In the genomic region with DNA sequence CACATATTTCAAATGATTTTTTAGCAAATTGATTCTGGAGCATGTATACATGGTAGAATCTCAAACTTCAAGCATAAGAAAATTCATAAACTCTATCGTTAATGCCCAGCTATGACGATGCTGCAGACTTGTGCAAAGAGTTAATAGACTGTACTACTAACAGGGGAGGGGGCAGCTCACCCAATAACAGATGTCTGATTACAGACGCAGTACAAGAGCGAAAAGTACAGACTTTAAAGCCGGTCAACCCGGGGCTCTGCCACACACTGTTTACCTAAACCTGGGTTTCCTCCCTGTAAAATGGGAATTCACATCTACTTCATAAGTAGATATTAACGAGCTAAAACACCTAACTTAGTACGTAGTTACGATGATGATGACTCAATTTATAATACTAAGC, we compare ENCODE assay signal across 8 cellular contexts. TPM values are rescaled to one million over a fixed set of nuclear protein-coding genes. Genes with fewer than 3 reads are reported as not detected.
DNase-seq lines count a peak whose midpoint lies in the region; ATAC-seq and TF ChIP-seq lines count a peak whose summit lies in the region.

No MANE protein-coding gene starts in this region.

- peaks cover 38% of the 10 kb centered on the region for H3K4me1 ChIP-seq in OCI-LY1 (ENCODE audit: insufficient read depth, low read length, severe bottlenecking)
- peaks cover 20% of the 10 kb centered on the region for H3K4me1 ChIP-seq in endocrine pancreas (ENCODE audit: control insufficient read depth, insufficient read depth, low read length)
- peaks cover 33% of the 10 kb centered on the region in 2 experiments for H3K4me1 ChIP-seq in neutrophil (ENCODE audit: control insufficient read depth in 1 of 2, insufficient read depth in 1 of 2, low read depth in 1 of 2, low read length in 1 of 2)

- CTCF ChIA-PET in Calu3 (lab: Charles Lee) = interaction anchor here (0.9 kb wide), 1 partner anchor 12 kb away, joined by 3 read pairs; no protein-coding TSS in a partner anchor

- peaks cover 28% of the 10 kb centered on the region for H3K36me3 Mint-ChIP-seq in Calu3 (ENCODE audit: insufficient read depth, unreplicated experiment)

- peaks cover 58% of the 10 kb centered on the region for H3K79me2 ChIP-seq in OCI-LY1 (ENCODE audit: insufficient read depth, low read length)

- H3K27me3 ChIP-seq in OCI-LY1 (ENCODE audit: insufficient read depth, low read length) (no peaks in the 10 kb centered on the region), endocrine pancreas (ENCODE audit: control insufficient read depth, insufficient read depth, low read length) (no peaks in the 10 kb centered on the region), neutrophil (no peaks in the 10 kb centered on the region)

- no peaks in the 10 kb centered on the region for H3F3A ChIP-seq in OCI-LY1 (ENCODE audit: insufficient read depth, low read length)

- ATAC-seq in HG02870 (IDR thresholded peaks at IDR 0.05; ENCODE audit: unreplicated experiment) = no peak

- DNase-seq in Calu3 = no peak
- DNase-seq in iPS-NIHi11 (ENCODE audit: low spot score) = no peak
- no peak for DNase-seq in GM03348 (ENCODE audit: low spot score)
- DNase-seq in NCI-H2227 (lab: John Stamatoyannopoulos, UW; ENCODE audit: unreplicated experiment) = no peak

- no peaks in the 10 kb centered on the region for H3K9me3 ChIP-seq in OCI-LY1 (ENCODE audit: low read length)
- no peaks in the 10 kb centered on the region for H3K9me3 ChIP-seq in endocrine pancreas (ENCODE audit: control insufficient read depth, low read length)
- H3K9me3 ChIP-seq in neutrophil = no peaks in the 10 kb centered on the region

- H3K27ac ChIP-seq in OCI-LY1 (ENCODE audit: low read depth, low read length, poor library complexity, severe bottlenecking) = peak overlapping the region; percentile 74
- peak overlapping the region; percentile 89 for H3K27ac ChIP-seq in neutrophil

- H3K4me3 ChIP-seq in OCI-LY1 (ENCODE audit: low read depth, low read length, poor library complexity, severe bottlenecking) (peak overlapping the region; percentile 94), endocrine pancreas (ENCODE audit: control insufficient read depth, insufficient read depth, low read length) (peak overlapping the region; percentile 95), neutrophil (ENCODE audit: low read depth in 1 of 2, low read length in 1 of 2) (peak overlapping the region; percentile 87 to 91)

- H3K9ac ChIP-seq in OCI-LY1 (ENCODE audit: low read length) = peak overlapping the region; percentile 93
- H3K9ac ChIP-seq in endocrine pancreas (ENCODE audit: control insufficient read depth, insufficient read depth, low read length) = peak overlapping the region; percentile 89

- no peaks in the 10 kb centered on the region for H3K9me3 Mint-ChIP-seq in Calu3 (ENCODE audit: low read depth, unreplicated experiment)

- no peaks in the 10 kb centered on the region for H3K4me1 Mint-ChIP-seq in Calu3 (ENCODE audit: low read depth, unreplicated experiment)

- no peaks in the 10 kb centered on the region for H3K27me3 Mint-ChIP-seq in Calu3 (ENCODE audit: unreplicated experiment)

- H3K4me3 Mint-ChIP-seq in Calu3 (ENCODE audit: low read depth, unreplicated experiment) = peak overlapping the region; percentile 99

- H3K9me2 ChIP-seq in OCI-LY1 (ENCODE audit: low read depth, low read length) = no peaks in the 10 kb centered on the region

- TF ChIP-seq CTCF in Calu3 (IDR thresholded peaks at IDR 0.05; ENCODE audit: unreplicated experiment) (no peak), OCI-LY1 (IDR thresholded peaks at IDR 0.05; ENCODE audit: low read length) (no peak), neutrophil (IDR thresholded peaks at IDR 0.05) (no peak)

- H3K4me2 ChIP-seq in OCI-LY1 (ENCODE audit: low read length) = peak overlapping the region; percentile 83

- BruUV-seq in Calu3 (replicated peaks; lab: Mats Ljungman, UMichigan) = TSS peak; percentile 42

- H3K36me3 ChIP-seq in OCI-LY1 (ENCODE audit: insufficient read depth, low read length) = no peaks in the 10 kb centered on the region
- no peaks in the 10 kb centered on the region for H3K36me3 ChIP-seq in endocrine pancreas (ENCODE audit: control insufficient read depth, insufficient read depth, low read length)
- H3K36me3 ChIP-seq in neutrophil = peaks cover 1% of the 10 kb centered on the region

- H4K20me1 ChIP-seq in OCI-LY1 (ENCODE audit: insufficient read depth, low read length) = no peaks in the 10 kb centered on the region

- intact Hi-C loops in Calu3 (cut with micrococcal nuclease; ENCODE audit: unreplicated experiment) = no loop called here

- H2AFZ ChIP-seq in OCI-LY1 (ENCODE audit: low read length) = no peak overlapping the region

- H3K27ac Mint-ChIP-seq in Calu3 (ENCODE audit: unreplicated experiment) = no peak overlapping the region

RNA-seq across cellular contexts. Expression of gene TRIM23, which starts 0.7 kb away (rescaled TPM):
- 12.0 and 12.5 TPM in 2 replicates for total RNA-seq in Calu3 (2022)

RNA-seq across cellular contexts. Expression of gene SHLD3, which starts 1.3 kb away (rescaled TPM):
- total RNA-seq in Calu3 (2022) = 4.5 and 4.7 TPM in 2 replicates

RNA-seq across cellular contexts. Expression of gene TRAPPC13, which starts 1.3 kb away (rescaled TPM):
- 27.6 and 28.2 TPM in 2 replicates for total RNA-seq in Calu3 (2022)
